2 cellular contexts compared by ENCODE assay signal in genomic region chr15:61095804-61096506, GRCh38.
TF ChIP-seq lines count a peak whose summit lies in the region.

No MANE protein-coding gene starts in this region.

TF ChIP-seq in liver, 16 proteins besides CTCF, POLR2A, EP300 and RAD21 (continued from another document):
- TF ChIP-seq REST (IDR thresholded peaks at IDR 0.05) (no peak), ATF3 (IDR thresholded peaks at IDR 0.05) (no peak), HNF4G (IDR thresholded peaks at IDR 0.05) (no peak), FOXA2 (IDR thresholded peaks at IDR 0.05) (no peak), FOXA1 (IDR thresholded peaks at IDR 0.05) (no peak), SP1 (IDR thresholded peaks at IDR 0.05) (no peak), TAF1 (conservative IDR thresholded peaks at IDR 0.05) (no peak), MAX (IDR thresholded peaks at IDR 0.05) (no peak), YY1 (IDR thresholded peaks at IDR 0.05) (no peak), HNF4A (conservative IDR thresholded peaks at IDR 0.05) (peak; percentile 41 to 60), NR2F2 (IDR thresholded peaks at IDR 0.05) (peak; percentile 79), EGR1 (IDR thresholded peaks at IDR 0.05; ENCODE audit: low read depth in 2 of 2) (no peak)

TF ChIP-seq in HepG2, 621 proteins besides CTCF, POLR2A, EP300 and RAD21 (continued from another document):
- no peak for TF ChIP-seq ZNF672 (CRISPR knock-in tag; IDR thresholded peaks at IDR 0.05)
- no peak for TF ChIP-seq TCF12 (IDR thresholded peaks at IDR 0.05)
- TF ChIP-seq TCF12 (CRISPR knock-in tag; IDR thresholded peaks at IDR 0.05): no peak
- no peak for TF ChIP-seq ZNF766 (CRISPR knock-in tag; IDR thresholded peaks at IDR 0.05; ENCODE audit: borderline replicate concordance)
- TF ChIP-seq RARA (CRISPR knock-in tag; IDR thresholded peaks at IDR 0.05): no peak
- TF ChIP-seq BORCS8-MEF2B (CRISPR knock-in tag; IDR thresholded peaks at IDR 0.05): no peak
- TF ChIP-seq SIN3B (IDR thresholded peaks at IDR 0.05; ENCODE audit: low read length): no peak
- TF ChIP-seq KMT2B (CRISPR knock-in tag; IDR thresholded peaks at IDR 0.05): no peak
- TF ChIP-seq MLXIP (CRISPR knock-in tag; IDR thresholded peaks at IDR 0.05; ENCODE audit: borderline replicate concordance): no peak
- no peak for TF ChIP-seq ETV6 (CRISPR knock-in tag; conservative IDR thresholded peaks at IDR 0.05)
- TF ChIP-seq CBX1 (IDR thresholded peaks at IDR 0.05; ENCODE audit: low read depth): no peak
- no peak for TF ChIP-seq THAP8 (CRISPR knock-in tag; IDR thresholded peaks at IDR 0.05; ENCODE audit: borderline replicate concordance)
